ENCODE assay signal across 1 cellular context in the genomic region with DNA sequence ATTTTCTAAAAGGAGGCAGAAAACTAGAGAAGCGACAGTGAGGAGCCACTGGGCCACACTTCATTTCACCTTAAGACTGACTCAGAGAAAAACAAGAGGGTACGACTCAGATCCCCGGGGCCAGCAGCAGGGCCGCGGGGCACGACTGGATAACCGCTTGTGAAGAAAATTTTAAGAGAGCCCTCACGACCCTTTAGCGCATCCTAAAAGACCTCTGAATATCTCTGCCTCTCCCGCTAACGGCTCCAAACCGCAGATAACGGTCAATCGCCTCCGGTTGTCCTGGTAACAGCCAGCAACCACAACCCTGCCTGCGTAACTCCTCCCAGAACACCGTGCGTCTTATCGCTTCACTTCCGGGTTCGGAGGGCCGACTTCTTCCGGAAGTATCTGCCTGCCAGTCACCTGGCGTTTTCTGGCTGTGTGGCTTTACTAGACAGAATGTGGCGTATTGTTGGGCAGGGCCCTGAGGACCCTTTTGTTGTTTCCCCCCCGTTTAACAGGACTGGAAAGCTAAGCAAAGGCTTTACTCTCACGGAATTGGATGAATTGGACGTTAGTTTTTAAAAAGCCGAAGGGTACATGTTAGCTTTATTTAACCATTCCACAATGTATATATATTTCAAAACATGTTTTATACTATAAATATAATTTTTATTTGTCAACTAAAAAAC.
TF ChIP-seq lines count a peak whose summit lies in the region.

No MANE protein-coding gene starts in this region.

TF ChIP-seq in HepG2, 621 proteins besides CTCF, POLR2A, EP300 and RAD21 (continued from another document and continues in another):
- TF ChIP-seq SIN3B (IDR thresholded peaks at IDR 0.05; ENCODE audit: low read length), result peak; percentile 65; the same call in 1 of the 2 replicates
- no peak for TF ChIP-seq FOXO1 (CRISPR knock-in tag; IDR thresholded peaks at IDR 0.05)
- 0 out of 2 replicates have a peak, but pooled peaks have one; percentile 45 for TF ChIP-seq FOXK2 (IDR thresholded peaks at IDR 0.05)
- TF ChIP-seq, protein P1, sequence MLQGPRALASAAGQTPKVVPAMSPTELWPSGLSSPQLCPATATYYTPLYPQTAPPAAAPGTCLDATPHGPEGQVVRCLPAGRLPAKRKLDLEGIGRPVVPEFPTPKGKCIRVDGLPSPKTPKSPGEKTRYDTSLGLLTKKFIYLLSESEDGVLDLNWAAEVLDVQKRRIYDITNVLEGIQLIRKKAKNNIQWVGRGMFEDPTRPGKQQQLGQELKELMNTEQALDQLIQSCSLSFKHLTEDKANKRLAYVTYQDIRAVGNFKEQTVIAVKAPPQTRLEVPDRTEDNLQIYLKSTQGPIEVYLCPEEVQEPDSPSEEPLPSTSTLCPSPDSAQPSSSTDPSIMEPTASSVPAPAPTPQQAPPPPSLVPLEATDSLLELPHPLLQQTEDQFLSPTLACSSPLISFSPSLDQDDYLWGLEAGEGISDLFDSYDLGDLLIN (CRISPR knock-in tag; IDR thresholded peaks at IDR 0.05; ENCODE audit: borderline replicate concordance), result no peak
- TF ChIP-seq, protein P2, sequence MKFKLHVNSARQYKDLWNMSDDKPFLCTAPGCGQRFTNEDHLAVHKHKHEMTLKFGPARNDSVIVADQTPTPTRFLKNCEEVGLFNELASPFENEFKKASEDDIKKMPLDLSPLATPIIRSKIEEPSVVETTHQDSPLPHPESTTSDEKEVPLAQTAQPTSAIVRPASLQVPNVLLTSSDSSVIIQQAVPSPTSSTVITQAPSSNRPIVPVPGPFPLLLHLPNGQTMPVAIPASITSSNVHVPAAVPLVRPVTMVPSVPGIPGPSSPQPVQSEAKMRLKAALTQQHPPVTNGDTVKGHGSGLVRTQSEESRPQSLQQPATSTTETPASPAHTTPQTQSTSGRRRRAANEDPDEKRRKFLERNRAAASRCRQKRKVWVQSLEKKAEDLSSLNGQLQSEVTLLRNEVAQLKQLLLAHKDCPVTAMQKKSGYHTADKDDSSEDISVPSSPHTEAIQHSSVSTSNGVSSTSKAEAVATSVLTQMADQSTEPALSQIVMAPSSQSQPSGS (CRISPR knock-in tag; IDR thresholded peaks at IDR 0.05), result no peak
- no peak for TF ChIP-seq SP5 (CRISPR knock-in tag; IDR thresholded peaks at IDR 0.05; ENCODE audit: borderline replicate concordance, low read depth)
- no peak for TF ChIP-seq PAF1 (CRISPR knock-in tag; IDR thresholded peaks at IDR 0.05)
- TF ChIP-seq HOXA7 (CRISPR knock-in tag; IDR thresholded peaks at IDR 0.05), result no peak
- no peak for TF ChIP-seq SIX4 (CRISPR knock-in tag; IDR thresholded peaks at IDR 0.05)
- no peak for TF ChIP-seq ARHGAP35 (CRISPR knock-in tag; IDR thresholded peaks at IDR 0.05; ENCODE audit: borderline replicate concordance)
- TF ChIP-seq ELF1 (CRISPR knock-in tag; IDR thresholded peaks at IDR 0.05), result peak; percentile 99
- TF ChIP-seq, protein P3, sequence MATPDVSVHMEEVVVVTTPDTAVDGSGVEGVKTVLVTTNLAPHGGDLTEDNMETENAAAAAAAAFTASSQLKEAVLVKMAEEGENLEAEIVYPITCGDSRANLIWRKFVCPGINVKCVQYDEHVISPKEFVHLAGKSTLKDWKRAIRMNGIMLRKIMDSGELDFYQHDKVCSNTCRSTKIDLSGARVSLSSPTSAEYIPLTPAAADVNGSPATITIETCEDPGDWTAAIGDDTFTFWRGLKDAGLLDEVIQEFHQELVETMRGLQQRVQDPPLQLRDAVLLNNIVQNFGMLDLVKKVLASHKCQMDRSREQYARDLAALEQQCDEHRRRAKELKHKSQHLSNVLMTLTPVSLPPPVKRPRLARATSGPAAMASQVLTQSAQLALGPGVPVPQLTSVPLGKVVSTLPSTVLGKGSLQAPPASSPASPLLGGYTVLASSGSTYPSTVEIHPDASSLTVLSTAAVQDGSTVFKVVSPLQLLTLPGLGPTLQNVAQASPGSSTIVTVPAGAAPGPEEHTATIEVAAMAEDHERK (CRISPR knock-in tag; IDR thresholded peaks at IDR 0.05; ENCODE audit: low read depth), result peak; percentile 60; the same call in 1 of the 2 replicates
- TF ChIP-seq ZSCAN12 (CRISPR knock-in tag; IDR thresholded peaks at IDR 0.05), result no peak
- TF ChIP-seq CEBPB (IDR thresholded peaks at IDR 0.05; ENCODE audit: borderline replicate concordance, low read depth, low read length), result no peak
- TF ChIP-seq ZNF720 (CRISPR knock-in tag; IDR thresholded peaks at IDR 0.05), result no peak
- 0 out of 2 replicates have a peak, but pooled peaks have one; percentile 64 for TF ChIP-seq ZNF44 (CRISPR knock-in tag; IDR thresholded peaks at IDR 0.05)
- no peak for TF ChIP-seq NR2F1 (CRISPR knock-in tag; IDR thresholded peaks at IDR 0.05)
- TF ChIP-seq ZNF333 (CRISPR knock-in tag; IDR thresholded peaks at IDR 0.05; ENCODE audit: borderline replicate concordance), result no peak
- no peak for TF ChIP-seq GTF2F1 (IDR thresholded peaks at IDR 0.05; ENCODE audit: low read length)
- TF ChIP-seq ZNF766 (CRISPR knock-in tag; IDR thresholded peaks at IDR 0.05; ENCODE audit: borderline replicate concordance), result no peak
- peak; percentile 99 for TF ChIP-seq SAP130 (CRISPR knock-in tag; IDR thresholded peaks at IDR 0.05; ENCODE audit: low read depth)
- TF ChIP-seq, protein P4, sequence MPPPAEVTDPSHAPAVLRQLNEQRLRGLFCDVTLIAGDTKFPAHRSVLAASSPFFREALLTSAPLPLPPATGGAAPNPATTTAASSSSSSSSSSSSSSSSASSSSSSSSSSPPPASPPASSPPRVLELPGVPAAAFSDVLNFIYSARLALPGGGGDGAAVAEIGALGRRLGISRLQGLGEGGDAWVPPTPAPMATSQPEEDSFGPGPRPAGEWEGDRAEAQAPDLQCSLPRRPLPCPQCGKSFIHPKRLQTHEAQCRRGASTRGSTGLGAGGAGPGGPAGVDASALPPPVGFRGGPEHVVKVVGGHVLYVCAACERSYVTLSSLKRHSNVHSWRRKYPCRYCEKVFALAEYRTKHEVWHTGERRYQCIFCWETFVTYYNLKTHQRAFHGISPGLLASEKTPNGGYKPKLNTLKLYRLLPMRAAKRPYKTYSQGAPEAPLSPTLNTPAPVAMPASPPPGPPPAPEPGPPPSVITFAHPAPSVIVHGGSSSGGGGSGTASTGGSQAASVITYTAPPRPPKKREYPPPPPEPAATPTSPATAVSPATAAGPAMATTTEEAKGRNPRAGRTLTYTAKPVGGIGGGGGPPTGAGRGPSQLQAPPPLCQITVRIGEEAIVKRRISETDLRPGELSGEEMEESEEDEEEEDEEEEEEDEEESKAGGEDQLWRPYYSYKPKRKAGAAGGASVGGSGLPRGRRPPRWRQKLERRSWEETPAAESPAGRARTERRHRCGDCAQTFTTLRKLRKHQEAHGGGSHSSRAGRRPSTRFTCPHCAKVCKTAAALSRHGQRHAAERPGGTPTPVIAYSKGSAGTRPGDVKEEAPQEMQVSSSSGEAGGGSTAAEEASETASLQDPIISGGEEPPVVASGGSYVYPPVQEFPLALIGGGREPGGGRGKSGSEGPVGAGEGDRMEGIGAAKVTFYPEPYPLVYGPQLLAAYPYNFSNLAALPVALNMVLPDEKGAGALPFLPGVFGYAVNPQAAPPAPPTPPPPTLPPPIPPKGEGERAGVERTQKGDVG (CRISPR knock-in tag; IDR thresholded peaks at IDR 0.05; ENCODE audit: borderline replicate concordance), result no peak
- 0 out of 2 replicates have a peak, but pooled peaks have one; percentile 40 for TF ChIP-seq HOXA5 (CRISPR knock-in tag; IDR thresholded peaks at IDR 0.05)
- no peak for TF ChIP-seq ZNF225 (CRISPR knock-in tag; IDR thresholded peaks at IDR 0.05)
- TF ChIP-seq ATF7 (IDR thresholded peaks at IDR 0.05), result no peak
- TF ChIP-seq ATF7 (CRISPR knock-in tag; IDR thresholded peaks at IDR 0.05), result peak; percentile 47; the same call in 1 of the 2 replicates
- no peak for TF ChIP-seq KAT2B (IDR thresholded peaks at IDR 0.05; ENCODE audit: borderline replicate concordance, low read depth, low read length)
- TF ChIP-seq DNMT1 (CRISPR knock-in tag; IDR thresholded peaks at IDR 0.05), result no peak
- TF ChIP-seq ZNF160 (CRISPR knock-in tag; IDR thresholded peaks at IDR 0.05), result no peak
- TF ChIP-seq SP140L (CRISPR knock-in tag; IDR thresholded peaks at IDR 0.05; ENCODE audit: borderline replicate concordance), result no peak
- no peak for TF ChIP-seq STAT5B (CRISPR knock-in tag; IDR thresholded peaks at IDR 0.05)
- TF ChIP-seq ZNF841 (CRISPR knock-in tag; IDR thresholded peaks at IDR 0.05; ENCODE audit: borderline replicate concordance), result no peak
- 0 out of 2 replicates have a peak, but pooled peaks have one; percentile 28 for TF ChIP-seq MEF2D (CRISPR knock-in tag; IDR thresholded peaks at IDR 0.05)
- TF ChIP-seq, protein P5, sequence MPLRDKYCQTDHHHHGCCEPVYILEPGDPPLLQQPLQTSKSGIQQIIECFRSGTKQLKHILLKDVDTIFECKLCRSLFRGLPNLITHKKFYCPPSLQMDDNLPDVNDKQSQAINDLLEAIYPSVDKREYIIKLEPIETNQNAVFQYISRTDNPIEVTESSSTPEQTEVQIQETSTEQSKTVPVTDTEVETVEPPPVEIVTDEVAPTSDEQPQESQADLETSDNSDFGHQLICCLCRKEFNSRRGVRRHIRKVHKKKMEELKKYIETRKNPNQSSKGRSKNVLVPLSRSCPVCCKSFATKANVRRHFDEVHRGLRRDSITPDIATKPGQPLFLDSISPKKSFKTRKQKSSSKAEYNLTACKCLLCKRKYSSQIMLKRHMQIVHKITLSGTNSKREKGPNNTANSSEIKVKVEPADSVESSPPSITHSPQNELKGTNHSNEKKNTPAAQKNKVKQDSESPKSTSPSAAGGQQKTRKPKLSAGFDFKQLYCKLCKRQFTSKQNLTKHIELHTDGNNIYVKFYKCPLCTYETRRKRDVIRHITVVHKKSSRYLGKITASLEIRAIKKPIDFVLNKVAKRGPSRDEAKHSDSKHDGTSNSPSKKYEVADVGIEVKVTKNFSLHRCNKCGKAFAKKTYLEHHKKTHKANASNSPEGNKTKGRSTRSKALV (CRISPR knock-in tag; IDR thresholded peaks at IDR 0.05), result no peak
- TF ChIP-seq, protein P6, sequence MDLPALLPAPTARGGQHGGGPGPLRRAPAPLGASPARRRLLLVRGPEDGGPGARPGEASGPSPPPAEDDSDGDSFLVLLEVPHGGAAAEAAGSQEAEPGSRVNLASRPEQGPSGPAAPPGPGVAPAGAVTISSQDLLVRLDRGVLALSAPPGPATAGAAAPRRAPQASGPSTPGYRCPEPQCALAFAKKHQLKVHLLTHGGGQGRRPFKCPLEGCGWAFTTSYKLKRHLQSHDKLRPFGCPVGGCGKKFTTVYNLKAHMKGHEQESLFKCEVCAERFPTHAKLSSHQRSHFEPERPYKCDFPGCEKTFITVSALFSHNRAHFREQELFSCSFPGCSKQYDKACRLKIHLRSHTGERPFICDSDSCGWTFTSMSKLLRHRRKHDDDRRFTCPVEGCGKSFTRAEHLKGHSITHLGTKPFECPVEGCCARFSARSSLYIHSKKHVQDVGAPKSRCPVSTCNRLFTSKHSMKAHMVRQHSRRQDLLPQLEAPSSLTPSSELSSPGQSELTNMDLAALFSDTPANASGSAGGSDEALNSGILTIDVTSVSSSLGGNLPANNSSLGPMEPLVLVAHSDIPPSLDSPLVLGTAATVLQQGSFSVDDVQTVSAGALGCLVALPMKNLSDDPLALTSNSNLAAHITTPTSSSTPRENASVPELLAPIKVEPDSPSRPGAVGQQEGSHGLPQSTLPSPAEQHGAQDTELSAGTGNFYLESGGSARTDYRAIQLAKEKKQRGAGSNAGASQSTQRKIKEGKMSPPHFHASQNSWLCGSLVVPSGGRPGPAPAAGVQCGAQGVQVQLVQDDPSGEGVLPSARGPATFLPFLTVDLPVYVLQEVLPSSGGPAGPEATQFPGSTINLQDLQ (CRISPR knock-in tag; IDR thresholded peaks at IDR 0.05), result no peak
- no peak for TF ChIP-seq ZNF747 (CRISPR knock-in tag; IDR thresholded peaks at IDR 0.05; ENCODE audit: borderline replicate concordance)
- TF ChIP-seq, protein P7, sequence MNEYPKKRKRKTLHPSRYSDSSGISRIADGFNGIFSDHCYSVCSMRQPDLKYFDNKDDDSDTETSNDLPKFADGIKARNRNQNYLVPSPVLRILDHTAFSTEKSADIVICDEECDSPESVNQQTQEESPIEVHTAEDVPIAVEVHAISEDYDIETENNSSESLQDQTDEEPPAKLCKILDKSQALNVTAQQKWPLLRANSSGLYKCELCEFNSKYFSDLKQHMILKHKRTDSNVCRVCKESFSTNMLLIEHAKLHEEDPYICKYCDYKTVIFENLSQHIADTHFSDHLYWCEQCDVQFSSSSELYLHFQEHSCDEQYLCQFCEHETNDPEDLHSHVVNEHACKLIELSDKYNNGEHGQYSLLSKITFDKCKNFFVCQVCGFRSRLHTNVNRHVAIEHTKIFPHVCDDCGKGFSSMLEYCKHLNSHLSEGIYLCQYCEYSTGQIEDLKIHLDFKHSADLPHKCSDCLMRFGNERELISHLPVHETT (CRISPR knock-in tag; conservative IDR thresholded peaks at IDR 0.05), result no peak
- no peak for TF ChIP-seq STAG1 (CRISPR knock-in tag; IDR thresholded peaks at IDR 0.05)
- peak; percentile 58; the same call in 1 of the 2 replicates for TF ChIP-seq HDAC2 (CRISPR knock-in tag; IDR thresholded peaks at IDR 0.05)
- TF ChIP-seq, protein P8, sequence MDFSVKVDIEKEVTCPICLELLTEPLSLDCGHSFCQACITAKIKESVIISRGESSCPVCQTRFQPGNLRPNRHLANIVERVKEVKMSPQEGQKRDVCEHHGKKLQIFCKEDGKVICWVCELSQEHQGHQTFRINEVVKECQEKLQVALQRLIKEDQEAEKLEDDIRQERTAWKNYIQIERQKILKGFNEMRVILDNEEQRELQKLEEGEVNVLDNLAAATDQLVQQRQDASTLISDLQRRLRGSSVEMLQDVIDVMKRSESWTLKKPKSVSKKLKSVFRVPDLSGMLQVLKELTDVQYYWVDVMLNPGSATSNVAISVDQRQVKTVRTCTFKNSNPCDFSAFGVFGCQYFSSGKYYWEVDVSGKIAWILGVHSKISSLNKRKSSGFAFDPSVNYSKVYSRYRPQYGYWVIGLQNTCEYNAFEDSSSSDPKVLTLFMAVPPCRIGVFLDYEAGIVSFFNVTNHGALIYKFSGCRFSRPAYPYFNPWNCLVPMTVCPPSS (IDR thresholded peaks at IDR 0.05), result no peak
- no peak for TF ChIP-seq IKZF1 (IDR thresholded peaks at IDR 0.05)
- TF ChIP-seq, protein P9, sequence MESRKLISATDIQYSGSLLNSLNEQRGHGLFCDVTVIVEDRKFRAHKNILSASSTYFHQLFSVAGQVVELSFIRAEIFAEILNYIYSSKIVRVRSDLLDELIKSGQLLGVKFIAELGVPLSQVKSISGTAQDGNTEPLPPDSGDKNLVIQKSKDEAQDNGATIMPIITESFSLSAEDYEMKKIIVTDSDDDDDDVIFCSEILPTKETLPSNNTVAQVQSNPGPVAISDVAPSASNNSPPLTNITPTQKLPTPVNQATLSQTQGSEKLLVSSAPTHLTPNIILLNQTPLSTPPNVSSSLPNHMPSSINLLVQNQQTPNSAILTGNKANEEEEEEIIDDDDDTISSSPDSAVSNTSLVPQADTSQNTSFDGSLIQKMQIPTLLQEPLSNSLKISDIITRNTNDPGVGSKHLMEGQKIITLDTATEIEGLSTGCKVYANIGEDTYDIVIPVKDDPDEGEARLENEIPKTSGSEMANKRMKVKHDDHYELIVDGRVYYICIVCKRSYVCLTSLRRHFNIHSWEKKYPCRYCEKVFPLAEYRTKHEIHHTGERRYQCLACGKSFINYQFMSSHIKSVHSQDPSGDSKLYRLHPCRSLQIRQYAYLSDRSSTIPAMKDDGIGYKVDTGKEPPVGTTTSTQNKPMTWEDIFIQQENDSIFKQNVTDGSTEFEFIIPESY (CRISPR knock-in tag; IDR thresholded peaks at IDR 0.05), result no peak
- no peak for TF ChIP-seq ZNF558 (CRISPR knock-in tag; IDR thresholded peaks at IDR 0.05; ENCODE audit: borderline replicate concordance)
- TF ChIP-seq ZMAT3 (CRISPR knock-in tag; conservative IDR thresholded peaks at IDR 0.05), result no peak
- TF ChIP-seq ZNF737 (CRISPR knock-in tag; IDR thresholded peaks at IDR 0.05; ENCODE audit: borderline replicate concordance), result no peak
